8 cellular contexts compared by ENCODE assay signal in genomic region chr3:50503504-50503903, GRCh38. TPM values are rescaled to one million over a fixed set of nuclear protein-coding genes. Genes with fewer than 3 reads are reported as not detected.
DNase-seq lines count a peak whose midpoint lies in the region; ATAC-seq, FAIRE-seq and TF ChIP-seq lines count a peak whose summit lies in the region.

CACNA2D2 (minus strand) TSS chr3:50503634; CDS start chr3:50503423, 211 bp downstream.

- H3K36me3 ChIP-seq in heart left ventricle (no peaks in the 10 kb centered on the region), transverse colon (no peaks in the 10 kb centered on the region)

- in situ Hi-C loops in transverse colon (cut with MboI; ENCODE audit: low pct_ligation_motif_present in 1 of 4, low pct_unique_long_range_greater_than_20kb in 1 of 4, low sequenced_read_pairs in 3 of 4), result no loop called here

- TF ChIP-seq CTCF in heart left ventricle (IDR thresholded peaks at IDR 0.05) (peak in 1 of 12 donors; percentile 12), transverse colon (IDR thresholded peaks at IDR 0.05) (no peak)

- TF ChIP-seq POLR2A in GM12892 (IDR thresholded peaks at IDR 0.05; ENCODE audit: low read depth, low read length) (no peak), heart left ventricle (IDR thresholded peaks at IDR 0.05) (peak in 1 of 2 donors; percentile 51), transverse colon (IDR thresholded peaks at IDR 0.05) (no peak)

- H3K4me1 ChIP-seq in heart left ventricle, result peaks cover 0 to 17% (median 7%) of the 10 kb centered on the region in 12 donors
- H3K4me1 ChIP-seq in transverse colon, result peaks cover 0 to 18% (median 9%) of the 10 kb centered on the region in 4 donors

- no peak for TF ChIP-seq EP300 in transverse colon (IDR thresholded peaks at IDR 0.05; ENCODE audit: low read depth)

- peak; percentile 41 to 86 (median 82) for ATAC-seq in heart left ventricle
- ATAC-seq in GM19452 (IDR thresholded peaks at IDR 0.05; ENCODE audit: unreplicated experiment), result no peak
- ATAC-seq in GM19455 (IDR thresholded peaks at IDR 0.05; ENCODE audit: unreplicated experiment), result no peak

- H3K27ac ChIP-seq in heart left ventricle (peak within 1 kb of the TSS in 10 of 12 donors; percentile 14 to 77 (median 51)), transverse colon (peak within 1 kb of the TSS; percentile 9 to 57 (median 27))

- intact Hi-C loops in heart left ventricle (cut with DNase I), result loop anchor here in 1 of 10 donors (5.0 kb wide), 1 partner anchor 66 kb away; no protein-coding TSS in a partner anchor
- intact Hi-C loops in transverse colon (cut with DNase I; ENCODE audit: low total_unique reads), result no loop called here

- peaks cover 0 to 23% (median 2%) of the 10 kb centered on the region in 9 donors for H3K27me3 ChIP-seq in heart left ventricle
- peaks cover 37% of the 10 kb centered on the region for H3K27me3 ChIP-seq in transverse colon

- H3K4me3 ChIP-seq in heart left ventricle, result peak within 1 kb of the TSS; percentile 37 to 82 (median 60)
- peak within 1 kb of the TSS; percentile 49 to 69 (median 52) for H3K4me3 ChIP-seq in transverse colon

- no peak for FAIRE-seq in GM12892 (lab: Jason Lieb, UNC)

- H3K9me3 ChIP-seq in heart left ventricle, result no peaks in the 10 kb centered on the region
- no peaks in the 10 kb centered on the region for H3K9me3 ChIP-seq in transverse colon

- 1 to 3% (median 1%) methylated on average over 8 to 53 of the region's 53 CpGs for WGBS in heart left ventricle, 4 donors
- 0% methylated on average over 20 of the region's 53 CpGs; no CpG with 5 or more reads in 1 of the 2 donors for WGBS in transverse colon (ENCODE audit: low coverage in 1 of 2), 2 donors

- DNase-seq in GM12892 (ENCODE audit: insufficient read length) (peak; percentile 54), NCI-H774 (lab: John Stamatoyannopoulos, UW) (peak; percentile 11), heart left ventricle (peak; percentile 60 to 81 (median 67)), pons (ENCODE audit: low spot score) (peak; percentile 3), transverse colon (peak; percentile 63)
- peak; percentile 44 for DNase-seq in activated T-helper 9 cell treated with anti-CD3 and anti-CD28 coated beads, Interleukin-2, amount 50 U/mL, for 16 hours (ENCODE audit: low read depth)

RNA-seq across cellular contexts. Expression of gene CACNA2D2, which starts in this region (rescaled TPM):
- polyA plus RNA-seq in GM12892 (2012; ENCODE audit: missing spikeins), result not detected
- total RNA-seq in heart left ventricle (1 to 10 TPM in 8 of 9 donors, under 1 TPM in 1; 0.95 to 3.6 (median 2.7) TPM), transverse colon (1 to 10 TPM in 2 of 4 donors, under 1 TPM in 2; 0.48 to 2.2 (median 0.87) TPM)
- polyA plus RNA-seq in heart left ventricle, result 1 to 10 TPM in 1 of 2 donors, under 1 TPM in 1; 0.49 to 1.5 TPM

Comparison
In these comparisons a context has a peak if more than half of its experiments do, and no peak if none do; other contexts are left out.
1. DNase-seq: peak in every context shown above with its lines; median percentile 67 in heart left ventricle; 63 in transverse colon; 54 in GM12892; 44 in activated T-helper 9 cell treated with anti-CD3 and anti-CD28 coated beads, Interleukin-2, amount 50 U/mL, for 16 hours; 11 in NCI-H774; 3 in pons.
2. ATAC-seq: peak in heart left ventricle (4 of 4); none in GM19452 (single experiment) and GM19455 (single experiment).